1 cellular context compared by ENCODE assay signal in the genomic region with DNA sequence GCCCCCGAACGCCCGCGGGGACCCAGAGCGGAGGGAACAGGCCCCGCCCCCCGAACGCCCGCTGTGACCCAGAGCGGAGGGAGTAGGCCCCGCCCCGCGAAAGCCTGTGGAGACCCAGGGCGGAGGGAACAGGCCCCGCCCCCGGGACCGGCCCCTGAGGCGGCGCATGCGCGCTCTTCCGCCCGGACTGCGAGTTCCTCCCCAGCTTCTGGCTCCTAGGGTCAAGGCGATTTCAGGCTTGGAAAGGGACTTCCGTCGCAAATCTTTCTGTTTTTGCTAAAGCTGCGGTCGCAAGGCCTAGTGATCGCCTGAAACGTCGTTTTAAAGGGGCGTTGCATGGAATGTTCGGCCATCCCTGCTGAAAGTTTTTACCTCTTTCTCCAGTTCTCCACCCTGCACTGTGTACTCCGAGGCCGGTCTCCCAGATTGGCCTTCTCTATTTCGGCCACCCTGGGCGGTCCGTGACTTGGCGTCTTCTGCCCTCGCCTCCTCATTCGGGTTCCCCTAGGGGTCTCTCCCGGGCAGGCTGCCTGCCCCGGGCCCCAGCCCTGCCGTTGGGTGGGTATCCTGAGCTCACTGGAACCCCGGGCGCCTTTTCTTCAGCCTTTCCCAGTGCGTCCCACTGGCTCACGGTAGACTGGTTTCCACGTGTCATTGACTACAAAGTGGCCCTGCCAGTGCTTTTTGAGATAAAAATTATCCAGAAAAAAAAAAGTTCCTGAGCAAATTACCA.
A peak's percentile ranks its signal among the peaks of the same experiment; 100 is the strongest.
TF ChIP-seq lines count a peak whose summit lies in the region.

No MANE protein-coding gene starts in this region.

TF ChIP-seq in K562, 482 proteins besides CTCF, POLR2A, EP300 and RAD21 (continued from another document and continues in another):
- TF ChIP-seq, protein P1, sequence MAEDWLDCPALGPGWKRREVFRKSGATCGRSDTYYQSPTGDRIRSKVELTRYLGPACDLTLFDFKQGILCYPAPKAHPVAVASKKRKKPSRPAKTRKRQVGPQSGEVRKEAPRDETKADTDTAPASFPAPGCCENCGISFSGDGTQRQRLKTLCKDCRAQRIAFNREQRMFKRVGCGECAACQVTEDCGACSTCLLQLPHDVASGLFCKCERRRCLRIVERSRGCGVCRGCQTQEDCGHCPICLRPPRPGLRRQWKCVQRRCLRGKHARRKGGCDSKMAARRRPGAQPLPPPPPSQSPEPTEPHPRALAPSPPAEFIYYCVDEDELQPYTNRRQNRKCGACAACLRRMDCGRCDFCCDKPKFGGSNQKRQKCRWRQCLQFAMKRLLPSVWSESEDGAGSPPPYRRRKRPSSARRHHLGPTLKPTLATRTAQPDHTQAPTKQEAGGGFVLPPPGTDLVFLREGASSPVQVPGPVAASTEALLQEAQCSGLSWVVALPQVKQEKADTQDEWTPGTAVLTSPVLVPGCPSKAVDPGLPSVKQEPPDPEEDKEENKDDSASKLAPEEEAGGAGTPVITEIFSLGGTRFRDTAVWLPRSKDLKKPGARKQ (CRISPR knock-in tag; IDR thresholded peaks at IDR 0.05), result no peak
- no peak for TF ChIP-seq ARID2 (IDR thresholded peaks at IDR 0.05)
- TF ChIP-seq NFATC3 (IDR thresholded peaks at IDR 0.05), result no peak
- TF ChIP-seq HNRNPL (IDR thresholded peaks at IDR 0.05; ENCODE audit: low read depth, low read length), result no peak
- TF ChIP-seq, protein P2, sequence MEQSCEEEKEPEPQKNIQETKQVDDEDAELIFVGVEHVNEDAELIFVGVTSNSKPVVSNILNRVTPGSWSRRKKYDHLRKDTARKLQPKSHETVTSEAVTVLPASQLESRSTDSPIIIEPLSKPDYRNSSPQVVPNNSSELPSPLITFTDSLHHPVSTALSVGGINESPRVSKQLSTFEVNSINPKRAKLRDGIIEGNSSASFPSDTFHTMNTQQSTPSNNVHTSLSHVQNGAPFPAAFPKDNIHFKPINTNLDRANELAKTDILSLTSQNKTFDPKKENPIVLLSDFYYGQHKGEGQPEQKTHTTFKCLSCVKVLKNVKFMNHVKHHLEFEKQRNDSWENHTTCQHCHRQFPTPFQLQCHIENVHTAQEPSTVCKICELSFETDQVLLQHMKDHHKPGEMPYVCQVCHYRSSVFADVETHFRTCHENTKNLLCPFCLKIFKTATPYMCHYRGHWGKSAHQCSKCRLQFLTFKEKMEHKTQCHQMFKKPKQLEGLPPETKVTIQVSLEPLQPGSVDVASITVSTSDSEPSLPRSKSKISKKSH (CRISPR knock-in tag; IDR thresholded peaks at IDR 0.05), result no peak
- TF ChIP-seq SMAD1 (IDR thresholded peaks at IDR 0.05; ENCODE audit: low read depth, low read length, partially characterized antibody), result peak; percentile 59
- TF ChIP-seq MECOM (CRISPR knock-in tag; IDR thresholded peaks at IDR 0.05), result 0 out of 2 replicates have a peak, but pooled peaks have one; percentile 46
- no peak for TF ChIP-seq JUNB (CRISPR knock-in tag; conservative IDR thresholded peaks at IDR 0.05)
- TF ChIP-seq SIRT6 (IDR thresholded peaks at IDR 0.05; ENCODE audit: low read depth, low read length), result no peak
- no peak for TF ChIP-seq ZNF184 (CRISPR knock-in tag; IDR thresholded peaks at IDR 0.05)
- no peak for TF ChIP-seq RBM25 (IDR thresholded peaks at IDR 0.05; ENCODE audit: low read depth, low read length, severe bottlenecking)
- TF ChIP-seq PYGO2 (tag; IDR thresholded peaks at IDR 0.05), result no peak
- TF ChIP-seq, protein P3, sequence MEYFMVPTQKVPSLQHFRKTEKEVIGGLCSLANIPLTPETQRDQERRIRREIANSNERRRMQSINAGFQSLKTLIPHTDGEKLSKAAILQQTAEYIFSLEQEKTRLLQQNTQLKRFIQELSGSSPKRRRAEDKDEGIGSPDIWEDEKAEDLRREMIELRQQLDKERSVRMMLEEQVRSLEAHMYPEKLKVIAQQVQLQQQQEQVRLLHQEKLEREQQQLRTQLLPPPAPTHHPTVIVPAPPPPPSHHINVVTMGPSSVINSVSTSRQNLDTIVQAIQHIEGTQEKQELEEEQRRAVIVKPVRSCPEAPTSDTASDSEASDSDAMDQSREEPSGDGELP (CRISPR knock-in tag; IDR thresholded peaks at IDR 0.05; ENCODE audit: borderline replicate concordance), result no peak
- TF ChIP-seq, protein P4, sequence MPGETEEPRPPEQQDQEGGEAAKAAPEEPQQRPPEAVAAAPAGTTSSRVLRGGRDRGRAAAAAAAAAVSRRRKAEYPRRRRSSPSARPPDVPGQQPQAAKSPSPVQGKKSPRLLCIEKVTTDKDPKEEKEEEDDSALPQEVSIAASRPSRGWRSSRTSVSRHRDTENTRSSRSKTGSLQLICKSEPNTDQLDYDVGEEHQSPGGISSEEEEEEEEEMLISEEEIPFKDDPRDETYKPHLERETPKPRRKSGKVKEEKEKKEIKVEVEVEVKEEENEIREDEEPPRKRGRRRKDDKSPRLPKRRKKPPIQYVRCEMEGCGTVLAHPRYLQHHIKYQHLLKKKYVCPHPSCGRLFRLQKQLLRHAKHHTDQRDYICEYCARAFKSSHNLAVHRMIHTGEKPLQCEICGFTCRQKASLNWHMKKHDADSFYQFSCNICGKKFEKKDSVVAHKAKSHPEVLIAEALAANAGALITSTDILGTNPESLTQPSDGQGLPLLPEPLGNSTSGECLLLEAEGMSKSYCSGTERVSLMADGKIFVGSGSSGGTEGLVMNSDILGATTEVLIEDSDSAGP (CRISPR knock-in tag; IDR thresholded peaks at IDR 0.05), result peak; percentile 73
- TF ChIP-seq GTF2F1 (IDR thresholded peaks at IDR 0.05; ENCODE audit: low read depth, low read length), result no peak; the same call in 1 of the 2 replicates
- no peak for TF ChIP-seq FOXA1 (IDR thresholded peaks at IDR 0.05; ENCODE audit: borderline replicate concordance)
- no peak for TF ChIP-seq CAMTA2 (CRISPR knock-in tag; conservative IDR thresholded peaks at IDR 0.05)
- TF ChIP-seq NFXL1 (CRISPR knock-in tag; IDR thresholded peaks at IDR 0.05), result no peak
- TF ChIP-seq TARDBP (IDR thresholded peaks at IDR 0.05), result peak; percentile 67; the same call in 1 of the 2 replicates
- peak; percentile 71 for TF ChIP-seq DMBX1 (CRISPR knock-in tag; IDR thresholded peaks at IDR 0.05; ENCODE audit: borderline replicate concordance)
- TF ChIP-seq AFF4 (CRISPR knock-in tag; IDR thresholded peaks at IDR 0.05), result no peak
- no peak for TF ChIP-seq ZNF324 (CRISPR knock-in tag; IDR thresholded peaks at IDR 0.05)
- TF ChIP-seq NR2F6 (CRISPR knock-in tag; IDR thresholded peaks at IDR 0.05), result no peak
- TF ChIP-seq TEAD2 (tag; IDR thresholded peaks at IDR 0.05), result no peak
- TF ChIP-seq SFPQ (IDR thresholded peaks at IDR 0.05; ENCODE audit: low read depth, low read length), result no peak
- TF ChIP-seq FOS (IDR thresholded peaks at IDR 0.05; ENCODE audit: extremely low read depth, insufficient read length), result no peak
- no peak for TF ChIP-seq ZNF561 (CRISPR knock-in tag; conservative IDR thresholded peaks at IDR 0.05)
- no peak for TF ChIP-seq FOXK1 (CRISPR knock-in tag; IDR thresholded peaks at IDR 0.05; ENCODE audit: borderline replicate concordance)
- TF ChIP-seq ZNF583 (CRISPR knock-in tag; IDR thresholded peaks at IDR 0.05), result 0 out of 2 replicates have a peak, but pooled peaks have one; percentile 24
- no peak for TF ChIP-seq KAT7 (CRISPR knock-in tag; IDR thresholded peaks at IDR 0.05; ENCODE audit: borderline replicate concordance)
- no peak for TF ChIP-seq ZNF695 (CRISPR knock-in tag; IDR thresholded peaks at IDR 0.05)
- no peak for TF ChIP-seq ZNF174 (CRISPR knock-in tag; IDR thresholded peaks at IDR 0.05)
- TF ChIP-seq ZBTB40 (IDR thresholded peaks at IDR 0.05), result 0 out of 2 replicates have a peak, but pooled peaks have one; percentile 38
- TF ChIP-seq ZBTB40 (CRISPR knock-in tag; IDR thresholded peaks at IDR 0.05), result no peak
